1 cellular context compared by ENCODE assay signal in genomic region chr16:81526935-81527334, GRCh38.
TF ChIP-seq lines count a peak whose summit lies in the region.

No MANE protein-coding gene starts in this region.

TF ChIP-seq in HCT116, 20 proteins besides CTCF, POLR2A, EP300 and RAD21 (continued from another document):
- TF ChIP-seq, protein P1, sequence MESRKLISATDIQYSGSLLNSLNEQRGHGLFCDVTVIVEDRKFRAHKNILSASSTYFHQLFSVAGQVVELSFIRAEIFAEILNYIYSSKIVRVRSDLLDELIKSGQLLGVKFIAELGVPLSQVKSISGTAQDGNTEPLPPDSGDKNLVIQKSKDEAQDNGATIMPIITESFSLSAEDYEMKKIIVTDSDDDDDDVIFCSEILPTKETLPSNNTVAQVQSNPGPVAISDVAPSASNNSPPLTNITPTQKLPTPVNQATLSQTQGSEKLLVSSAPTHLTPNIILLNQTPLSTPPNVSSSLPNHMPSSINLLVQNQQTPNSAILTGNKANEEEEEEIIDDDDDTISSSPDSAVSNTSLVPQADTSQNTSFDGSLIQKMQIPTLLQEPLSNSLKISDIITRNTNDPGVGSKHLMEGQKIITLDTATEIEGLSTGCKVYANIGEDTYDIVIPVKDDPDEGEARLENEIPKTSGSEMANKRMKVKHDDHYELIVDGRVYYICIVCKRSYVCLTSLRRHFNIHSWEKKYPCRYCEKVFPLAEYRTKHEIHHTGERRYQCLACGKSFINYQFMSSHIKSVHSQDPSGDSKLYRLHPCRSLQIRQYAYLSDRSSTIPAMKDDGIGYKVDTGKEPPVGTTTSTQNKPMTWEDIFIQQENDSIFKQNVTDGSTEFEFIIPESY (IDR thresholded peaks at IDR 0.05; ENCODE audit: extremely low read depth, insufficient replicate concordance, low read length) = no peak
- TF ChIP-seq, protein P2, sequence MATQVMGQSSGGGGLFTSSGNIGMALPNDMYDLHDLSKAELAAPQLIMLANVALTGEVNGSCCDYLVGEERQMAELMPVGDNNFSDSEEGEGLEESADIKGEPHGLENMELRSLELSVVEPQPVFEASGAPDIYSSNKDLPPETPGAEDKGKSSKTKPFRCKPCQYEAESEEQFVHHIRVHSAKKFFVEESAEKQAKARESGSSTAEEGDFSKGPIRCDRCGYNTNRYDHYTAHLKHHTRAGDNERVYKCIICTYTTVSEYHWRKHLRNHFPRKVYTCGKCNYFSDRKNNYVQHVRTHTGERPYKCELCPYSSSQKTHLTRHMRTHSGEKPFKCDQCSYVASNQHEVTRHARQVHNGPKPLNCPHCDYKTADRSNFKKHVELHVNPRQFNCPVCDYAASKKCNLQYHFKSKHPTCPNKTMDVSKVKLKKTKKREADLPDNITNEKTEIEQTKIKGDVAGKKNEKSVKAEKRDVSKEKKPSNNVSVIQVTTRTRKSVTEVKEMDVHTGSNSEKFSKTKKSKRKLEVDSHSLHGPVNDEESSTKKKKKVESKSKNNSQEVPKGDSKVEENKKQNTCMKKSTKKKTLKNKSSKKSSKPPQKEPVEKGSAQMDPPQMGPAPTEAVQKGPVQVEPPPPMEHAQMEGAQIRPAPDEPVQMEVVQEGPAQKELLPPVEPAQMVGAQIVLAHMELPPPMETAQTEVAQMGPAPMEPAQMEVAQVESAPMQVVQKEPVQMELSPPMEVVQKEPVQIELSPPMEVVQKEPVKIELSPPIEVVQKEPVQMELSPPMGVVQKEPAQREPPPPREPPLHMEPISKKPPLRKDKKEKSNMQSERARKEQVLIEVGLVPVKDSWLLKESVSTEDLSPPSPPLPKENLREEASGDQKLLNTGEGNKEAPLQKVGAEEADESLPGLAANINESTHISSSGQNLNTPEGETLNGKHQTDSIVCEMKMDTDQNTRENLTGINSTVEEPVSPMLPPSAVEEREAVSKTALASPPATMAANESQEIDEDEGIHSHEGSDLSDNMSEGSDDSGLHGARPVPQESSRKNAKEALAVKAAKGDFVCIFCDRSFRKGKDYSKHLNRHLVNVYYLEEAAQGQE (IDR thresholded peaks at IDR 0.05; ENCODE audit: low read depth) = no peak
TF ChIP-seq in HCT116: peak in this region for 0.
